8 cellular contexts compared by ENCODE assay signal in genomic region chr1:157193702-157194391, GRCh38. TPM values are rescaled to one million over a fixed set of nuclear protein-coding genes. Genes with fewer than 3 reads are reported as not detected.
DNase-seq lines count a peak whose midpoint lies in the region; ATAC-seq and FAIRE-seq lines count a peak whose summit lies in the region.

No MANE protein-coding gene starts in this region.

- no peak overlapping the region for H3K27ac ChIP-seq in small intestine (ENCODE audit: low read depth in 1 of 2, low read length in 1 of 2)

- FAIRE-seq in RCC 7860 (lab: Jason Lieb, UNC): no peak
- no peak for FAIRE-seq in small intestine (lab: Jason Lieb, UNC)

- H3K4me1 ChIP-seq in small intestine (ENCODE audit: control insufficient read depth in 2 of 2, insufficient read depth in 1 of 2, low read depth in 1 of 2, low read length in 1 of 2): no peaks in the 10 kb centered on the region

- peak; percentile 64 for DNase-seq in EL
- DNase-seq in LHCN-M2 (ENCODE audit: low read depth): peak; percentile 50
- peak; percentile 27 for DNase-seq in RCC 7860 (ENCODE audit: low spot score)
- DNase-seq in activated gamma-delta T cell treated with anti-CD3 and anti-CD28 coated beads, Interleukin-2, amount 50 U/mL, for 16 hours (ENCODE audit: low read depth): peak; percentile 8
- peak; percentile 70 for DNase-seq in left ventricle myocardium superior
- peak; percentile 64 for DNase-seq in small intestine
- no peak for DNase-seq in DMS79 (lab: John Stamatoyannopoulos, UW)

- intact Hi-C loops in left ventricle myocardium superior (cut with micrococcal nuclease): no loop called here

- H3K4me3 ChIP-seq in small intestine (ENCODE audit: low read depth in 1 of 2, low read length in 2 of 2): no peak overlapping the region

- no peaks in the 10 kb centered on the region for H3K9me3 ChIP-seq in small intestine (ENCODE audit: control insufficient read depth, low read depth)

- no peaks in the 10 kb centered on the region for H3K36me3 ChIP-seq in small intestine (ENCODE audit: control insufficient read depth in 2 of 2, insufficient read depth in 2 of 2, low read length in 2 of 2)

- no peak for ATAC-seq in left ventricle myocardium superior
- ATAC-seq in GM19328 (IDR thresholded peaks at IDR 0.05; ENCODE audit: unreplicated experiment): no peak

- no peaks in the 10 kb centered on the region for H3K27me3 ChIP-seq in small intestine (ENCODE audit: control insufficient read depth in 2 of 2, insufficient read depth in 2 of 2, low read length in 2 of 2)

- 41 to 46% (median 44%) methylated on average over 20 of the region's 20 CpGs for WGBS in small intestine, 3 donors

RNA-seq across cellular contexts. Expression of gene ETV3, which starts 55.7 kb away (rescaled TPM):
- total RNA-seq in LHCN-M2 (2014; rRNA removed) (7.6 and 11.4 TPM in 2 replicates), left ventricle myocardium superior (16.8 TPM)
- 7.7 TPM for polyA plus RNA-seq in LHCN-M2 (2012)
- 10 to 100 TPM; 10.3 to 17.7 (median 11.3) TPM for polyA plus RNA-seq in small intestine
